In genomic region chr16:69345923-69346322, GRCh38 we compare ENCODE assay signal across 20 cellular contexts. TPM values are rescaled to one million over a fixed set of nuclear protein-coding genes. Genes with fewer than 3 reads are reported as not detected.
A peak's percentile ranks its signal among the peaks of the same experiment; 100 is the strongest.
DNase-seq lines count a peak whose midpoint lies in the region; ATAC-seq and TF ChIP-seq lines count a peak whose summit lies in the region.
"Had no signal": no experiment of that assay in that cellular context is flagged by ENCODE, and none has a peak within 500 bp of the region (broad histone marks: within the 10 kb centered on the region; RNA-seq: fewer than 3 reads in every experiment).

No MANE protein-coding gene starts in this region.

- POLR2A ChIA-PET in activated CD8-positive, alpha-beta T cell treated with anti-CD3 and anti-CD28 coated beads, Interleukin-2, amount 10 ng/mL, durations not matched to agents 7 days and 5 days (lab: Charles Lee) = no interaction called here
- POLR2A ChIA-PET in activated CD8-positive, alpha-beta T cell treated with anti-CD3 and anti-CD28 coated beads for 36 hours (lab: Charles Lee) = no interaction called here

- H3K4me1 ChIP-seq in Peyer's patch = peaks cover 0 to 12% (median under 1%) of the 10 kb centered on the region in 4 donors
- H3K4me1 ChIP-seq: foreskin keratinocyte, parathyroid adenoma had no signal

- H3K27me3 Mint-ChIP-seq in activated CD8-positive, alpha-beta T cell treated with anti-CD3 and anti-CD28 coated beads, Interleukin-2, amount 10 ng/mL, durations not matched to agents 7 days and 5 days (ENCODE audit: low read depth) = no peaks in the 10 kb centered on the region
- no peaks in the 10 kb centered on the region for H3K27me3 Mint-ChIP-seq in activated CD8-positive, alpha-beta T cell treated with anti-CD3 and anti-CD28 coated beads for 36 hours
- peaks cover 0 to 1% (median 0%) of the 10 kb centered on the region in 3 donors for H3K27me3 Mint-ChIP-seq in immature natural killer cell (ENCODE audit: low read depth in 3 of 3)
- H3K27me3 Mint-ChIP-seq: CD4-positive, alpha-beta memory T cell had no signal

- ATAC-seq in activated CD8-positive, alpha-beta T cell treated with anti-CD3 and anti-CD28 coated beads, Interleukin-2, amount 10 ng/mL, durations not matched to agents 7 days and 5 days = no peak
- ATAC-seq in activated CD8-positive, alpha-beta T cell treated with anti-CD3 and anti-CD28 coated beads for 36 hours = no peak
- peak; percentile 62 for ATAC-seq in HG03175 (IDR thresholded peaks at IDR 0.05; ENCODE audit: unreplicated experiment)
- ATAC-seq: activated naive CD4-positive, alpha-beta T cell treated with anti-CD3 and anti-CD28 coated beads, Interleukin-2, amount 50 U/mL, for 72 hours; foreskin keratinocyte had no signal

- CTCF ChIA-PET in activated CD8-positive, alpha-beta T cell treated with anti-CD3 and anti-CD28 coated beads, Interleukin-2, amount 10 ng/mL, durations not matched to agents 7 days and 5 days (lab: Charles Lee) = no interaction called here
- CTCF ChIA-PET in activated CD8-positive, alpha-beta T cell treated with anti-CD3 and anti-CD28 coated beads for 36 hours (lab: Charles Lee) = no interaction called here

- H3K9me3 Mint-ChIP-seq in activated CD8-positive, alpha-beta T cell treated with anti-CD3 and anti-CD28 coated beads, Interleukin-2, amount 10 ng/mL, durations not matched to agents 7 days and 5 days (ENCODE audit: insufficient read depth) = no peaks in the 10 kb centered on the region
- no peaks in the 10 kb centered on the region for H3K9me3 Mint-ChIP-seq in activated CD8-positive, alpha-beta T cell treated with anti-CD3 and anti-CD28 coated beads for 36 hours
- H3K9me3 Mint-ChIP-seq in immature natural killer cell = no peaks in the 10 kb centered on the region
- H3K9me3 Mint-ChIP-seq: activated naive CD4-positive, alpha-beta T cell treated with anti-CD3 and anti-CD28 coated beads, Interleukin-2, amount 50 U/mL, for 72 hours; CD4-positive, alpha-beta memory T cell; T-helper 2 cell treated with Interferon-gamma antibody and Interleukin-4, amounts not matched to agents 5 μg/mL and 100 μg/mL, for 36 hours had no signal

- TF ChIP-seq POLR2A in Peyer's patch (IDR thresholded peaks at IDR 0.05) = no peak

- peaks cover 36% of the 10 kb centered on the region for H3K36me3 Mint-ChIP-seq in activated CD8-positive, alpha-beta T cell treated with anti-CD3 and anti-CD28 coated beads, Interleukin-2, amount 10 ng/mL, durations not matched to agents 7 days and 5 days (ENCODE audit: low read depth)
- H3K36me3 Mint-ChIP-seq in activated CD8-positive, alpha-beta T cell treated with anti-CD3 and anti-CD28 coated beads for 36 hours (ENCODE audit: low read depth) = peaks cover 37% of the 10 kb centered on the region
- peaks cover 0 to 9% (median 4%) of the 10 kb centered on the region in 3 donors for H3K36me3 Mint-ChIP-seq in immature natural killer cell

- peak overlapping the region in 1 of 4 donors; percentile 13 for H3K27ac ChIP-seq in Peyer's patch
- H3K27ac ChIP-seq: epithelial cell of prostate, foreskin keratinocyte, parathyroid adenoma had no signal

- no peak overlapping the region for H3K4me3 ChIP-seq in Peyer's patch

- intact Hi-C loops in activated CD8-positive, alpha-beta T cell treated with anti-CD3 and anti-CD28 coated beads for 36 hours (cut with micrococcal nuclease) = no loop called here

- DNase-seq in activated CD8-positive, alpha-beta T cell treated with anti-CD3 and anti-CD28 coated beads, Interleukin-2, amount 10 ng/mL, durations not matched to agents 7 days and 5 days = no peak
- no peak for DNase-seq in activated CD8-positive, alpha-beta T cell treated with anti-CD3 and anti-CD28 coated beads for 36 hours
- DNase-seq in immature natural killer cell = peak in 1 of 3 donors; percentile 19
- no peak for DNase-seq in Peyer's patch
- DNase-seq in OCI-M2 (lab: John Stamatoyannopoulos, UW; ENCODE audit: unreplicated experiment) = no peak
- DNase-seq: activated CD4-positive, alpha-beta T cell treated with anti-CD3 and anti-CD28 coated beads for 4 hours; CD4-positive, alpha-beta memory T cell; cortex of kidney; foreskin keratinocyte; hippocampal formation; Karpas-422; NCI-H146; NCI-H82; stimulated activated CD4-positive, alpha-beta T cell treated with anti-CD3 and anti-CD28 coated beads, Interleukin-1b, Interleukin-23, amount 100 ng/mL, for 48 hours had no signal

- H3K4me3 Mint-ChIP-seq in activated CD8-positive, alpha-beta T cell treated with anti-CD3 and anti-CD28 coated beads, Interleukin-2, amount 10 ng/mL, durations not matched to agents 7 days and 5 days = no peak overlapping the region
- H3K4me3 Mint-ChIP-seq in activated CD8-positive, alpha-beta T cell treated with anti-CD3 and anti-CD28 coated beads for 36 hours = no peak overlapping the region
- peak overlapping the region in 3 of 5 donors; percentile 17 to 63 (median 39) for H3K4me3 Mint-ChIP-seq in immature natural killer cell
- H3K4me3 Mint-ChIP-seq: CD4-positive, alpha-beta memory T cell; T-helper 2 cell treated with Interferon-gamma antibody and Interleukin-4, amounts not matched to agents 5 μg/mL and 100 μg/mL, for 36 hours had no signal

- H3K4me1 Mint-ChIP-seq in activated CD8-positive, alpha-beta T cell treated with anti-CD3 and anti-CD28 coated beads, Interleukin-2, amount 10 ng/mL, durations not matched to agents 7 days and 5 days (ENCODE audit: low read depth) = peaks cover 12% of the 10 kb centered on the region
- peaks cover 30% of the 10 kb centered on the region for H3K4me1 Mint-ChIP-seq in activated CD8-positive, alpha-beta T cell treated with anti-CD3 and anti-CD28 coated beads for 36 hours (ENCODE audit: low read depth)
- peaks cover 18 to 32% of the 10 kb centered on the region in 2 donors for H3K4me1 Mint-ChIP-seq in immature natural killer cell

- peak overlapping the region; percentile 57 for H3K27ac Mint-ChIP-seq in activated CD8-positive, alpha-beta T cell treated with anti-CD3 and anti-CD28 coated beads, Interleukin-2, amount 10 ng/mL, durations not matched to agents 7 days and 5 days
- no peak overlapping the region for H3K27ac Mint-ChIP-seq in activated CD8-positive, alpha-beta T cell treated with anti-CD3 and anti-CD28 coated beads for 36 hours
- peak overlapping the region in 5 of 6 donors; percentile 26 to 79 (median 59) for H3K27ac Mint-ChIP-seq in immature natural killer cell
- H3K27ac Mint-ChIP-seq: T-helper 2 cell treated with Interferon-gamma antibody and Interleukin-4, amounts not matched to agents 5 μg/mL and 100 μg/mL, for 36 hours had no signal

- H3K36me3 ChIP-seq in Peyer's patch = peaks cover 0 to 28% (median 0%) of the 10 kb centered on the region in 3 donors

- no peak for TF ChIP-seq CTCF in activated CD8-positive, alpha-beta T cell treated with anti-CD3 and anti-CD28 coated beads for 36 hours (IDR thresholded peaks at IDR 0.05)
- TF ChIP-seq CTCF in Peyer's patch (IDR thresholded peaks at IDR 0.05) = no peak

- no peaks in the 10 kb centered on the region for H3K9me3 ChIP-seq in Peyer's patch

- no peaks in the 10 kb centered on the region for H3K27me3 ChIP-seq in Peyer's patch
- H3K27me3 ChIP-seq: foreskin keratinocyte had no signal

RNA-seq across cellular contexts. Expression of gene TMED6, which starts 5.7 kb away (rescaled TPM):
- total RNA-seq in activated CD8-positive, alpha-beta T cell treated with anti-CD3 and anti-CD28 coated beads, Interleukin-2, amount 10 ng/mL, durations not matched to agents 7 days and 5 days = 1 to 10 TPM; 1.4 to 1.8 TPM
- total RNA-seq in activated CD8-positive, alpha-beta T cell treated with anti-CD3 and anti-CD28 coated beads for 36 hours = 1 to 10 TPM; 1.2 to 2.2 TPM
- polyA plus RNA-seq in immature natural killer cell = not detected
- 1 to 10 TPM; 4.3 to 9.9 (median 6.6) TPM for total RNA-seq in Peyer's patch
- total RNA-seq: foreskin keratinocyte, SK-MEL-5 had no signal

RNA-seq across cellular contexts. Expression of gene NIP7, which starts 6.4 kb away (rescaled TPM):
- 10 to 100 TPM; 35.3 to 36.0 TPM for total RNA-seq in activated CD8-positive, alpha-beta T cell treated with anti-CD3 and anti-CD28 coated beads, Interleukin-2, amount 10 ng/mL, durations not matched to agents 7 days and 5 days
- total RNA-seq in activated CD8-positive, alpha-beta T cell treated with anti-CD3 and anti-CD28 coated beads for 36 hours = 10 to 100 TPM; 37.7 to 41.8 TPM
- 10 to 100 TPM; 13.0 to 24.9 (median 23.2) TPM for polyA plus RNA-seq in immature natural killer cell
- 10 to 100 TPM in 2 of 4 donors, 1 to 10 TPM in 2; 6.9 to 20.6 (median 10.5) TPM for total RNA-seq in Peyer's patch

RNA-seq across cellular contexts. Expression of gene COG8, which starts 6.6 kb away (rescaled TPM):
- 10 to 100 TPM; 37.6 to 37.7 TPM for total RNA-seq in activated CD8-positive, alpha-beta T cell treated with anti-CD3 and anti-CD28 coated beads, Interleukin-2, amount 10 ng/mL, durations not matched to agents 7 days and 5 days
- 10 to 100 TPM; 26.0 to 27.4 TPM for total RNA-seq in activated CD8-positive, alpha-beta T cell treated with anti-CD3 and anti-CD28 coated beads for 36 hours
- polyA plus RNA-seq in immature natural killer cell = 10 to 100 TPM; 36.6 to 52.0 (median 44.4) TPM
- total RNA-seq in Peyer's patch = 10 to 100 TPM; 57.3 to 79.5 (median 77.0) TPM

RNA-seq across cellular contexts. Expression of gene PDF, which starts 15.5 kb away (rescaled TPM):
- 10 to 100 TPM; 15.2 to 16.0 TPM for total RNA-seq in activated CD8-positive, alpha-beta T cell treated with anti-CD3 and anti-CD28 coated beads, Interleukin-2, amount 10 ng/mL, durations not matched to agents 7 days and 5 days
- total RNA-seq in activated CD8-positive, alpha-beta T cell treated with anti-CD3 and anti-CD28 coated beads for 36 hours = 10 to 100 TPM; 16.1 to 19.5 TPM
- 1 to 10 TPM; 6.3 to 10.0 (median 6.3) TPM for polyA plus RNA-seq in immature natural killer cell
- 10 to 100 TPM; 17.7 to 23.3 (median 18.9) TPM for total RNA-seq in Peyer's patch

RNA-seq across cellular contexts. Expression of gene VPS4A, which starts 34.8 kb away (rescaled TPM):
- 10 to 100 TPM; 31.4 to 33.7 TPM for total RNA-seq in activated CD8-positive, alpha-beta T cell treated with anti-CD3 and anti-CD28 coated beads, Interleukin-2, amount 10 ng/mL, durations not matched to agents 7 days and 5 days
- total RNA-seq in activated CD8-positive, alpha-beta T cell treated with anti-CD3 and anti-CD28 coated beads for 36 hours = 10 to 100 TPM; 30.5 to 31.2 TPM
- polyA plus RNA-seq in immature natural killer cell = 10 to 100 TPM; 26.5 to 52.0 (median 30.9) TPM
- total RNA-seq in Peyer's patch = 10 to 100 TPM; 37.1 to 63.1 (median 47.8) TPM

Comparison
In these comparisons a context has a peak if more than half of its experiments do, and no peak if none do; other contexts are left out.
1. H3K4me3 Mint-ChIP-seq: peak in immature natural killer cell (3 of 5); none in activated CD8-positive, alpha-beta T cell treated with anti-CD3 and anti-CD28 coated beads, Interleukin-2, amount 10 ng/mL, durations not matched to agents 7 days and 5 days (single experiment) and activated CD8-positive, alpha-beta T cell treated with anti-CD3 and anti-CD28 coated beads for 36 hours (single experiment).